9 cellular contexts compared by ENCODE assay signal in genomic region chr9:134301387-134302129, GRCh38. TPM values are rescaled to one million over a fixed set of nuclear protein-coding genes. Genes with fewer than 3 reads are reported as not detected.
DNase-seq lines count a peak whose midpoint lies in the region; ATAC-seq and TF ChIP-seq lines count a peak whose summit lies in the region.
"Had no signal": no experiment of that assay in that cellular context is flagged by ENCODE, and none has a peak within 500 bp of the region (broad histone marks: within the 10 kb centered on the region; RNA-seq: fewer than 3 reads in every experiment).

No MANE protein-coding gene starts in this region.

- intact Hi-C loops in activated CD4-positive, alpha-beta T cell treated with anti-CD3 and anti-CD28 coated beads, Interleukin-2, amount 10 ng/mL, durations not matched to agents 24 days and 14 days (cut with micrococcal nuclease), result no loop called here
- intact Hi-C loops in left ventricle myocardium superior (cut with micrococcal nuclease), result no loop called here

- in situ Hi-C loops in ACHN (cut with HindIII; ENCODE audit: low pct_ligation_motif_present, low pct_unique_long_range_greater_than_20kb, low sequenced_read_pairs) (no loop called here), GM13976 (cut with MboI; ENCODE audit: low sequenced_read_pairs, unreplicated experiment) (no loop called here)

- DNase-seq in activated naive CD4-positive, alpha-beta T cell treated with Interleukin-2 at 50 U/mL for 16 hours, result peak; percentile 72
- no peak for DNase-seq in activated naive CD4-positive, alpha-beta T cell treated with anti-CD3 and anti-CD28 coated beads, Interleukin-2, amount 50 U/mL, for 16 hours
- DNase-seq in activated CD4-positive, alpha-beta T cell treated with anti-CD3 and anti-CD28 coated beads, Interleukin-2, amount 10 ng/mL, durations not matched to agents 24 days and 14 days, result peak; percentile 79
- DNase-seq in left ventricle myocardium superior (peak; percentile 23), ACHN (no peak), GM13976 (ENCODE audit: low spot score) (no peak)
- peak; percentile 34 for DNase-seq in stimulated activated naive B cell treated with anti-CD40 and anti-IgM and Interleukin-4, amounts not matched to agents 10 μg/mL and 1 μg/mL and 100 μg/mL, for 72 hours
- DNase-seq: HFFc6 had no signal

- peaks cover 6% of the 10 kb centered on the region for H3K4me1 Mint-ChIP-seq in activated CD4-positive, alpha-beta T cell treated with anti-CD3 and anti-CD28 coated beads, Interleukin-2, amount 10 ng/mL, durations not matched to agents 24 days and 14 days
- H3K4me1 Mint-ChIP-seq in stimulated activated naive B cell treated with anti-CD40 and anti-IgM and Interleukin-4, amounts not matched to agents 10 μg/mL and 1 μg/mL and 100 μg/mL, for 72 hours, result peaks cover 4 to 12% of the 10 kb centered on the region in 2 donors

- ATAC-seq in left ventricle myocardium superior, result no peak
- peak; percentile 90 to 93 for ATAC-seq in stimulated activated naive B cell treated with anti-CD40 and anti-IgM and Interleukin-4, amounts not matched to agents 10 μg/mL and 1 μg/mL and 100 μg/mL, for 72 hours (replicated peaks)
- ATAC-seq in HG03039 (IDR thresholded peaks at IDR 0.05; ENCODE audit: unreplicated experiment), result no peak

- H3K36me3 Mint-ChIP-seq in activated CD4-positive, alpha-beta T cell treated with anti-CD3 and anti-CD28 coated beads, Interleukin-2, amount 10 ng/mL, durations not matched to agents 24 days and 14 days (ENCODE audit: low read depth), result no peaks in the 10 kb centered on the region
- H3K36me3 Mint-ChIP-seq in stimulated activated naive B cell treated with anti-CD40 and anti-IgM and Interleukin-4, amounts not matched to agents 10 μg/mL and 1 μg/mL and 100 μg/mL, for 72 hours, result no peaks in the 10 kb centered on the region

- TF ChIP-seq CTCF in GM13976 (IDR thresholded peaks at IDR 0.05; ENCODE audit: borderline replicate concordance, control extremely low read depth, extremely low read depth, insufficient read depth, missing control alignments), result no peak

- peaks cover 8% of the 10 kb centered on the region for H3K27me3 Mint-ChIP-seq in activated CD4-positive, alpha-beta T cell treated with anti-CD3 and anti-CD28 coated beads, Interleukin-2, amount 10 ng/mL, durations not matched to agents 24 days and 14 days
- H3K27me3 Mint-ChIP-seq in stimulated activated naive B cell treated with anti-CD40 and anti-IgM and Interleukin-4, amounts not matched to agents 10 μg/mL and 1 μg/mL and 100 μg/mL, for 72 hours, result peaks cover 9 to 30% of the 10 kb centered on the region in 2 donors

- H3K27ac Mint-ChIP-seq in activated CD4-positive, alpha-beta T cell treated with anti-CD3 and anti-CD28 coated beads, Interleukin-2, amount 10 ng/mL, durations not matched to agents 24 days and 14 days, result no peak overlapping the region
- H3K27ac Mint-ChIP-seq in stimulated activated naive B cell treated with anti-CD40 and anti-IgM and Interleukin-4, amounts not matched to agents 10 μg/mL and 1 μg/mL and 100 μg/mL, for 72 hours, result no peak overlapping the region
- H3K27ac Mint-ChIP-seq: HFFc6 had no signal

- no peak overlapping the region for H3K4me3 Mint-ChIP-seq in activated CD4-positive, alpha-beta T cell treated with anti-CD3 and anti-CD28 coated beads, Interleukin-2, amount 10 ng/mL, durations not matched to agents 24 days and 14 days
- no peak overlapping the region for H3K4me3 Mint-ChIP-seq in stimulated activated naive B cell treated with anti-CD40 and anti-IgM and Interleukin-4, amounts not matched to agents 10 μg/mL and 1 μg/mL and 100 μg/mL, for 72 hours
- H3K4me3 Mint-ChIP-seq: HFFc6 had no signal

- no peaks in the 10 kb centered on the region for H3K9me3 Mint-ChIP-seq in activated CD4-positive, alpha-beta T cell treated with anti-CD3 and anti-CD28 coated beads, Interleukin-2, amount 10 ng/mL, durations not matched to agents 24 days and 14 days
- H3K9me3 Mint-ChIP-seq in stimulated activated naive B cell treated with anti-CD40 and anti-IgM and Interleukin-4, amounts not matched to agents 10 μg/mL and 1 μg/mL and 100 μg/mL, for 72 hours, result no peaks in the 10 kb centered on the region
- H3K9me3 Mint-ChIP-seq: HFFc6 had no signal

RNA-seq across cellular contexts. Expression of gene RXRA, which starts 24.7 kb away (rescaled TPM):
- 4.0 and 4.8 TPM in 2 replicates for total RNA-seq in activated CD4-positive, alpha-beta T cell treated with anti-CD3 and anti-CD28 coated beads, Interleukin-2, amount 10 ng/mL, durations not matched to agents 24 days and 14 days
- 90.8 TPM for total RNA-seq in left ventricle myocardium superior

Comparison
In these comparisons a context has a peak if more than half of its experiments do, and no peak if none do; other contexts are left out.
1. DNase-seq: peak in activated naive CD4-positive, alpha-beta T cell treated with Interleukin-2 at 50 U/mL for 16 hours (single experiment), activated CD4-positive, alpha-beta T cell treated with anti-CD3 and anti-CD28 coated beads, Interleukin-2, amount 10 ng/mL, durations not matched to agents 24 days and 14 days (single experiment), left ventricle myocardium superior (single experiment) and stimulated activated naive B cell treated with anti-CD40 and anti-IgM and Interleukin-4, amounts not matched to agents 10 μg/mL and 1 μg/mL and 100 μg/mL, for 72 hours (single experiment); none in activated naive CD4-positive, alpha-beta T cell treated with anti-CD3 and anti-CD28 coated beads, Interleukin-2, amount 50 U/mL, for 16 hours (single experiment), ACHN (single experiment) and GM13976 (single experiment).
2. ATAC-seq: peak in stimulated activated naive B cell treated with anti-CD40 and anti-IgM and Interleukin-4, amounts not matched to agents 10 μg/mL and 1 μg/mL and 100 μg/mL, for 72 hours (2 of 2); none in left ventricle myocardium superior (single experiment) and HG03039 (single experiment).
3. RNA of gene RXRA, which starts 24.7 kb away (total RNA-seq): 90.8 TPM in left ventricle myocardium superior (single experiment); 4.0 to 4.8 TPM in activated CD4-positive, alpha-beta T cell treated with anti-CD3 and anti-CD28 coated beads, Interleukin-2, amount 10 ng/mL, durations not matched to agents 24 days and 14 days; every median in the first group is over 10 times any median in the second.